9 cellular contexts compared by ENCODE assay signal in the genomic region with DNA sequence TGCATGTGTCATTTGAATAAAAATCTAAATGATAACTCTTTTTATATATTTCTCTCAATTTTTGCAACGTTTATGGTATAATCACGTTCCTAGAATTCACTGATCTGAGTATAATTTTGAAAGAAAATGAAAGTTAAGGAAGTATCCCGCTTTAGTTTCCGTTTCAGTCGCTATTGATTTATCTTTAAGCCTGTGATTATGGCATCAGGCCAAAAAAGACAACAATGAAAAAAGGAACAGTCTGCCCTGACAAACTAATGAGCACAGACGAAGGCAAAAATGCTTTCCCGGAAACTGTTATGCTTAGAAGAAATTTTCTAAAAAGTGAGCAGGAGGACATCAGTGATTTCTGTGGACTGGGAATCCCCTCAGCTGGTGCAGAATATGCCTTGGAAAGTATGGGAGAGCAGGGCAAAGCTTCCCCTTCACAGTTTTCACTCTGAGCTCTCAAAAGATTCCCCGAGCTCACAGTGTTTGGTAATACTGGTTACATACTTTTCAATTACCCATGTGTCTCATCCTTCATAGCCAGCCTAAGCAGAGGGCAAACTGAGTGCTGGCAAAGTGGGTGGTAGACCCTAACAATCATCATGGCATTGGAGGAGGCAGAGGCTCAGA. TPM values are rescaled to one million over a fixed set of nuclear protein-coding genes. Genes with fewer than 3 reads are reported as not detected.
A peak's percentile ranks its signal among the peaks of the same experiment; 100 is the strongest.
DNase-seq lines count a peak whose midpoint lies in the region; ATAC-seq and TF ChIP-seq lines count a peak whose summit lies in the region.
"Had no signal": no experiment of that assay in that cellular context is flagged by ENCODE, and none has a peak within 500 bp of the region (broad histone marks: within the 10 kb centered on the region; RNA-seq: fewer than 3 reads in every experiment).

No MANE protein-coding gene starts in this region.

- H3K9me3 Mint-ChIP-seq in naive B cell, result no peaks in the 10 kb centered on the region

- no peaks in the 10 kb centered on the region for H3K36me3 Mint-ChIP-seq in naive B cell

- H3K27me3 Mint-ChIP-seq in naive B cell, result peaks cover 0 to 11% (median 0%) of the 10 kb centered on the region in 3 donors

- H3K4me3 Mint-ChIP-seq in naive B cell, result peak overlapping the region in 7 of 8 donors; percentile 2 to 70 (median 31)

- peak overlapping the region; percentile 47 for H3K4me3 ChIP-seq in choroid plexus epithelial cell (ENCODE audit: low read depth, low read length)

- DNase-seq in GM03348 (ENCODE audit: low spot score) (peak; percentile 7), NCI-H510A treated with DMSO at 0.1 percent for 48 hours (lab: John Stamatoyannopoulos, UW) (peak; percentile 42), choroid plexus epithelial cell (ENCODE audit: low read depth) (peak; percentile 26), naive B cell (peak; percentile 12), GM13976 (ENCODE audit: low spot score) (no peak), NCI-H2081 treated with DMSO at 0.1 percent for 48 hours (lab: John Stamatoyannopoulos, UW) (no peak), NCI-H446 (lab: John Stamatoyannopoulos, UW) (no peak)
- DNase-seq in stimulated activated CD4-positive, alpha-beta T cell treated with anti-CD3 and anti-CD28 coated beads, Interleukin-2, amount 100 ng/mL, for 48 hours, result no peak
- DNase-seq: NCI-H2171 treated with DMSO at 0.1 percent for 48 hours had no signal

- peak; percentile 32 to 51 for ATAC-seq in naive B cell (ENCODE audit: low read depth in 2 of 2)

- peak overlapping the region in 4 of 6 donors; percentile 27 to 77 (median 58) for H3K27ac Mint-ChIP-seq in naive B cell

- in situ Hi-C loops in GM13976 (cut with MboI; ENCODE audit: low sequenced_read_pairs, unreplicated experiment), result no loop called here

- peaks cover 17 to 33% (median 21%) of the 10 kb centered on the region in 3 donors for H3K4me1 Mint-ChIP-seq in naive B cell

- no peak for TF ChIP-seq CTCF in choroid plexus epithelial cell (conservative IDR thresholded peaks at IDR 0.05; ENCODE audit: low read depth, low read length)
- no peak for TF ChIP-seq CTCF in GM13976 (IDR thresholded peaks at IDR 0.05; ENCODE audit: borderline replicate concordance, control extremely low read depth, extremely low read depth, insufficient read depth, missing control alignments)

RNA-seq across cellular contexts. Expression of gene CXCL10, which starts 5.1 kb away (rescaled TPM):
- not detected for polyA plus RNA-seq in naive B cell (ENCODE audit: low read depth in 6 of 6)

RNA-seq across cellular contexts. Expression of gene CXCL11, which starts 7.5 kb away (rescaled TPM):
- polyA plus RNA-seq in naive B cell (ENCODE audit: low read depth in 6 of 6), result not detected

RNA-seq across cellular contexts. Expression of gene CXCL9, which starts 21.0 kb away (rescaled TPM):
- polyA plus RNA-seq in naive B cell (ENCODE audit: low read depth in 6 of 6), result not detected

RNA-seq across cellular contexts. Expression of gene SDAD1, which starts 37.6 kb away (rescaled TPM):
- polyA plus RNA-seq in naive B cell (ENCODE audit: low read depth in 6 of 6), result 10 to 100 TPM; 52.5 to 99.8 (median 91.5) TPM

RNA-seq across cellular contexts. Expression of gene ART3, which starts 46.2 kb away (rescaled TPM):
- not detected for polyA plus RNA-seq in naive B cell (ENCODE audit: low read depth in 6 of 6)

Comparison
In these comparisons a context has a peak if more than half of its experiments do, and no peak if none do; other contexts are left out.
1. DNase-seq: peak in GM03348 (single experiment), NCI-H510A treated with DMSO at 0.1 percent for 48 hours (single experiment), choroid plexus epithelial cell (single experiment) and naive B cell (single experiment); none in GM13976 (single experiment), NCI-H2081 treated with DMSO at 0.1 percent for 48 hours (single experiment), NCI-H446 (0 of 2) and stimulated activated CD4-positive, alpha-beta T cell treated with anti-CD3 and anti-CD28 coated beads, Interleukin-2, amount 100 ng/mL, for 48 hours (0 of 2).